1 cellular context compared by ENCODE assay signal in the genomic region with DNA sequence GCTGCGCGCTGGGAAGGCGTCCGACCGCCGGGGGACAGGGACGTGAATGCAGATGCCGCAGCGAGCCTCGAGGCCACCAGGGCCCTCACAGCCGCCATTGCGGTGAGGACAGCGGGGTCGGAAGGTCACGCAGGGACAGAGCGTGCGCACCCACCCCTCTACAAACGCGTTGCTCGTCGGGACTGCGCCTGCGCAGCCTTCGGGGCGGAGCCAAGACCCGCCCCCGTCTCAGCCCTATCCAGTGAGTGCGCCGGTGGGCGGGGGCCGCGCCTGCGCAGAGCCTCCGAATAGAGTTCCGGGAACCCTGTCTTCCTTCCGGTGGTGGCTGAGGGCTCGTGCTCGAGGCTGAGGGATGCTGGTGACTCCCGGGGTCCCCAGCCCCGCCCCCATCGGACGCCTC.
TF ChIP-seq lines count a peak whose summit lies in the region.
"Not testable (repeated sequence)": the region's sequence is repeated elsewhere in the genome, so short reads cannot be mapped to it uniquely, and the experiment has no call there.

No MANE protein-coding gene starts in this region.

TF ChIP-seq in HepG2, 621 proteins besides CTCF, POLR2A, EP300 and RAD21 (continued from another document):
- TF ChIP-seq SP5 (CRISPR knock-in tag; IDR thresholded peaks at IDR 0.05; ENCODE audit: borderline replicate concordance, low read depth) (peak; percentile 42; the same call in 1 of the 2 replicates), RARA (CRISPR knock-in tag; IDR thresholded peaks at IDR 0.05) (0 out of 2 replicates have a peak, but pooled peaks have one; percentile 43), HOXA3 (CRISPR knock-in tag; IDR thresholded peaks at IDR 0.05) (peak; percentile 25; the same call in 1 of the 2 replicates), NFYB (CRISPR knock-in tag; IDR thresholded peaks at IDR 0.05) (peak; percentile 68), GATAD1 (CRISPR knock-in tag; IDR thresholded peaks at IDR 0.05) (peak; percentile 52), GABPB1 (CRISPR knock-in tag; IDR thresholded peaks at IDR 0.05) (peak; percentile 75), SP1 (CRISPR knock-in tag; IDR thresholded peaks at IDR 0.05) (peak; percentile 63), PHF8 (CRISPR knock-in tag; IDR thresholded peaks at IDR 0.05) (peak; percentile 46; the same call in 1 of the 2 replicates), RXRA (CRISPR knock-in tag; IDR thresholded peaks at IDR 0.05) (peak; percentile 64)
- TF ChIP-seq SP1 (IDR thresholded peaks at IDR 0.05): not testable (repeated sequence)
